ENCODE assay signal across 20 cellular contexts in genomic region chr22:48044484-48045060, GRCh38.
DNase-seq lines count a peak whose midpoint lies in the region; ATAC-seq and TF ChIP-seq lines count a peak whose summit lies in the region.
"Had no signal": no experiment of that assay in that cellular context is flagged by ENCODE, and none has a peak within 500 bp of the region (broad histone marks: within the 10 kb centered on the region; RNA-seq: fewer than 3 reads in every experiment).

No MANE protein-coding gene starts in this region.

- peak; percentile 86 for TF ChIP-seq EP300 in neural cell (conservative IDR thresholded peaks at IDR 0.05; ENCODE audit: poor library complexity, severe bottlenecking)

- H3K9me2 ChIP-seq in neural cell (ENCODE audit: insufficient read depth, low read length): no peaks in the 10 kb centered on the region

- H3F3A ChIP-seq in neural cell (ENCODE audit: insufficient read depth, low read length, poor library complexity, severe bottlenecking): no peaks in the 10 kb centered on the region

- H4K20me1 ChIP-seq in BLaER1 (no peaks in the 10 kb centered on the region), neural cell (ENCODE audit: insufficient read depth) (no peaks in the 10 kb centered on the region)

- H3K9me3 ChIP-seq in BLaER1: no peaks in the 10 kb centered on the region
- no peaks in the 10 kb centered on the region for H3K9me3 ChIP-seq in neural cell (ENCODE audit: low read length)
- H3K9me3 ChIP-seq in CD4-positive, alpha-beta memory T cell (ENCODE audit: control insufficient read depth in 1 of 2, low read length in 2 of 2): no peaks in the 10 kb centered on the region
- H3K9me3 ChIP-seq: Caco-2 had no signal

- no peak overlapping the region for H3K27ac Mint-ChIP-seq in WTC11
- no peak overlapping the region for H3K27ac Mint-ChIP-seq in CD4-positive, alpha-beta memory T cell
- H3K27ac Mint-ChIP-seq: CD4-positive, CD25-positive, alpha-beta regulatory T cell; T-helper 17 cell had no signal

- no peak overlapping the region for H3K27ac ChIP-seq in BLaER1
- H3K27ac ChIP-seq in neural cell (ENCODE audit: low read length): no peak overlapping the region
- H3K27ac ChIP-seq in CD4-positive, alpha-beta memory T cell (ENCODE audit: low read depth, low read length): no peak overlapping the region

- no peaks in the 10 kb centered on the region for H3K79me2 ChIP-seq in neural cell (replicated peaks; ENCODE audit: insufficient read depth, low read length)

- DNase-seq in H7: peak; percentile 61
- no peak for DNase-seq in WTC11 (ENCODE audit: low spot score)
- DNase-seq in CD4-positive, alpha-beta memory T cell: no peak
- no peak for DNase-seq in activated CD4-positive, CD25-positive, alpha-beta regulatory T cell (lab: John Stamatoyannopoulos, UW)
- DNase-seq in cerebellum (ENCODE audit: low spot score): no peak
- DNase-seq: Caco-2; CD4-positive, CD25-positive, alpha-beta regulatory T cell; GDM1; GOT3; KBM-7; NCI-H1417 treated with DMSO at 0.1 percent for 48 hours; NCI-H2029 treated with DMSO at 0.1 percent for 48 hours; NCI-H2227 treated with DMSO at 0.1 percent for 48 hours; NCI-H526; T-helper 17 cell had no signal

- POLR2A ChIA-PET in WTC11 (lab: Charles Lee): no interaction called here
- POLR2A ChIA-PET in CD4-positive, alpha-beta memory T cell (lab: Charles Lee; ENCODE audit: partially characterized antibody): no interaction called here

- intact Hi-C loops in CD4-positive, alpha-beta memory T cell (cut with micrococcal nuclease): no loop called here

- TF ChIP-seq CTCF in WTC11 (IDR thresholded peaks at IDR 0.05): no peak
- peak; percentile 58 for TF ChIP-seq CTCF in neural cell (IDR thresholded peaks at IDR 0.05; ENCODE audit: poor library complexity, severe bottlenecking)

- H3K9ac ChIP-seq in BLaER1 (no peak overlapping the region), neural cell (ENCODE audit: low read length) (no peak overlapping the region)

- peak; percentile 69 for TF ChIP-seq RAD21 in neural cell (conservative IDR thresholded peaks at IDR 0.05)

- H3K4me1 Mint-ChIP-seq in WTC11: peaks cover 3% of the 10 kb centered on the region; the same call in 1 of the 2 replicates
- H3K4me1 Mint-ChIP-seq in CD4-positive, alpha-beta memory T cell: no peaks in the 10 kb centered on the region
- H3K4me1 Mint-ChIP-seq: CD4-positive, CD25-positive, alpha-beta regulatory T cell; T-helper 17 cell had no signal

- H3K36me3 ChIP-seq in BLaER1: no peaks in the 10 kb centered on the region
- no peaks in the 10 kb centered on the region for H3K36me3 ChIP-seq in H7 (replicated peaks; ENCODE audit: control insufficient read depth, insufficient read depth, low read length)
- H3K36me3 ChIP-seq in neural cell (ENCODE audit: insufficient read depth, low read length): no peaks in the 10 kb centered on the region
- no peaks in the 10 kb centered on the region for H3K36me3 ChIP-seq in CD4-positive, alpha-beta memory T cell (ENCODE audit: insufficient read depth, low read length)

- peaks cover 32% of the 10 kb centered on the region for H3K4me1 ChIP-seq in BLaER1
- H3K4me1 ChIP-seq in CD4-positive, alpha-beta memory T cell (ENCODE audit: insufficient read depth, low read length): no peaks in the 10 kb centered on the region
- H3K4me1 ChIP-seq: Caco-2 had no signal

- H3K4me3 ChIP-seq in BLaER1: no peak overlapping the region
- H3K4me3 ChIP-seq in H7 (ENCODE audit: insufficient read depth, low read depth, low read length): no peak overlapping the region
- H3K4me3 ChIP-seq in neural cell (ENCODE audit: low read length): no peak overlapping the region
- no peak overlapping the region for H3K4me3 ChIP-seq in CD4-positive, alpha-beta memory T cell (ENCODE audit: low read length in 2 of 2)

- H3K36me3 Mint-ChIP-seq in WTC11: no peaks in the 10 kb centered on the region
- H3K36me3 Mint-ChIP-seq in CD4-positive, alpha-beta memory T cell: no peaks in the 10 kb centered on the region
- H3K36me3 Mint-ChIP-seq: CD4-positive, CD25-positive, alpha-beta regulatory T cell had no signal

- ATAC-seq in WTC11: peak; percentile 32; the same call in 1 of the 2 replicates
- no peak for ATAC-seq in HG02623 (IDR thresholded peaks at IDR 0.05; ENCODE audit: unreplicated experiment)
- ATAC-seq: HepG2, Right ventricle myocardium inferior, T-helper 17 cell had no signal

- H2AFZ ChIP-seq in neural cell (ENCODE audit: low read depth, low read length): no peak overlapping the region

- H3K27me3 ChIP-seq in BLaER1: peaks cover 10% of the 10 kb centered on the region; the same call in 1 of the 2 replicates
- no peaks in the 10 kb centered on the region for H3K27me3 ChIP-seq in H7 (ENCODE audit: control insufficient read depth, insufficient read depth, low read length)
- no peaks in the 10 kb centered on the region for H3K27me3 ChIP-seq in neural cell (ENCODE audit: insufficient read depth, low read depth, low read length)
- H3K27me3 ChIP-seq in CD4-positive, alpha-beta memory T cell (ENCODE audit: insufficient read depth, low read length): no peaks in the 10 kb centered on the region

- no peaks in the 10 kb centered on the region for H3K27me3 Mint-ChIP-seq in WTC11 (ENCODE audit: low read depth)
- peaks cover 6 to 23% of the 10 kb centered on the region in 2 donors for H3K27me3 Mint-ChIP-seq in CD4-positive, alpha-beta memory T cell

- CTCF ChIA-PET in WTC11 (lab: Charles Lee): interaction anchor here (0.7 kb wide), 1 partner anchor 8 kb away, joined by 4 read pairs; no protein-coding TSS in a partner anchor
- CTCF ChIA-PET in CD4-positive, alpha-beta memory T cell (lab: Charles Lee; ENCODE audit: partially characterized antibody): no interaction called here

- peak overlapping the region; percentile 70 for H3K4me2 ChIP-seq in BLaER1
- no peak overlapping the region for H3K4me2 ChIP-seq in neural cell (ENCODE audit: low read length)

- no peak overlapping the region for H3K4me3 Mint-ChIP-seq in WTC11
- H3K4me3 Mint-ChIP-seq in CD4-positive, alpha-beta memory T cell: no peak overlapping the region
- H3K4me3 Mint-ChIP-seq: CD4-positive, CD25-positive, alpha-beta regulatory T cell; T-helper 17 cell had no signal

- no peaks in the 10 kb centered on the region for H3K9me3 Mint-ChIP-seq in WTC11
- H3K9me3 Mint-ChIP-seq in CD4-positive, alpha-beta memory T cell: peaks cover 0 to 4% (median 0%) of the 10 kb centered on the region in 8 donors

TF ChIP-seq in WTC11, 78 proteins besides CTCF, POLR2A, EP300 and RAD21 (continues in another document):
- TF ChIP-seq RORB (CRISPR knock-in tag; IDR thresholded peaks at IDR 0.05) (no peak), MXD4 (CRISPR knock-in tag; IDR thresholded peaks at IDR 0.05; ENCODE audit: borderline replicate concordance) (no peak), GABPB1 (CRISPR knock-in tag; IDR thresholded peaks at IDR 0.05) (no peak), FOXJ3 (CRISPR knock-in tag; IDR thresholded peaks at IDR 0.05; ENCODE audit: borderline replicate concordance) (no peak), ESRRA (CRISPR knock-in tag; IDR thresholded peaks at IDR 0.05; ENCODE audit: borderline replicate concordance) (no peak), JAZF1 (CRISPR knock-in tag; IDR thresholded peaks at IDR 0.05) (no peak)

TF ChIP-seq in neural cell, 6 proteins besides CTCF, POLR2A, EP300 and RAD21:
- TF ChIP-seq EZH2 (IDR thresholded peaks at IDR 0.05; ENCODE audit: borderline replicate concordance, insufficient read depth, low read length, poor library complexity, severe bottlenecking) (no peak), MXI1 (conservative IDR thresholded peaks at IDR 0.05; ENCODE audit: poor library complexity, severe bottlenecking) (peak; percentile 36), TAF1 (IDR thresholded peaks at IDR 0.05; ENCODE audit: low read depth) (no peak), POLR2AphosphoS5 (IDR thresholded peaks at IDR 0.05) (peak; percentile 88), SMC3 (conservative IDR thresholded peaks at IDR 0.05; ENCODE audit: poor library complexity) (peak; percentile 69), REST (IDR thresholded peaks at IDR 0.05; ENCODE audit: borderline replicate concordance) (peak; percentile 34)
